ENCODE assay signal across 8 cellular contexts in genomic region chr12:114668151-114668891, GRCh38. TPM values are rescaled to one million over a fixed set of nuclear protein-coding genes. Genes with fewer than 3 reads are reported as not detected.
A peak's percentile ranks its signal among the peaks of the same experiment; 100 is the strongest.
DNase-seq lines count a peak whose midpoint lies in the region; ATAC-seq, FAIRE-seq and TF ChIP-seq lines count a peak whose summit lies in the region.

No MANE protein-coding gene starts in this region.

- H3K4me3 Mint-ChIP-seq in astrocyte (ENCODE audit: unreplicated experiment): peak overlapping the region; percentile 76

- H3K36me3 Mint-ChIP-seq in astrocyte (ENCODE audit: low read depth, unreplicated experiment): no peaks in the 10 kb centered on the region

- peak; percentile 49 to 51 for DNase-seq in activated T-cell treated with anti-CD3 and anti-CD28 coated beads, Interleukin-2, amount 50 U/mL, for 48 hours
- no peak for DNase-seq in activated T-cell treated with anti-CD3 and anti-CD28 coated beads for 4 hours
- peak; percentile 35 for DNase-seq in NCI-H187 treated with DMSO at 0.1 percent for 48 hours (lab: John Stamatoyannopoulos, UW)
- DNase-seq in astrocyte (ENCODE audit: low read depth): peak; percentile 63
- peak in 41 of 51 donors; percentile 1 to 70 (median 18) for DNase-seq in hypothalamus (lab: John Stamatoyannopoulos, UW)
- DNase-seq in sciatic nerve (ENCODE audit: low spot score): peak; percentile 86
- no peak for DNase-seq in SJCRH30

- peak overlapping the region; percentile 94 for H3K4me2 ChIP-seq in astrocyte (ENCODE audit: low read length)

- peaks cover 5% of the 10 kb centered on the region for H3K4me1 Mint-ChIP-seq in astrocyte (ENCODE audit: low read depth, unreplicated experiment)

- H3K36me3 ChIP-seq in astrocyte (ENCODE audit: insufficient read depth, low read length): no peaks in the 10 kb centered on the region
- H3K36me3 ChIP-seq in SJCRH30: no peaks in the 10 kb centered on the region

- H3K4me1 ChIP-seq in astrocyte (ENCODE audit: insufficient read depth, low read length): peaks cover 32% of the 10 kb centered on the region
- no peaks in the 10 kb centered on the region for H3K4me1 ChIP-seq in SJCRH30

- peaks cover 81% of the 10 kb centered on the region for H3K27me3 Mint-ChIP-seq in astrocyte (ENCODE audit: low read depth, unreplicated experiment)

- H3K27ac ChIP-seq in astrocyte (ENCODE audit: low read depth, low read length) (peak overlapping the region; percentile 59), SJCRH30 (no peak overlapping the region)

- H3K4me3 ChIP-seq in astrocyte (ENCODE audit: insufficient read depth, low read depth, low read length) (peak overlapping the region; percentile 50), SJCRH30 (no peak overlapping the region)

- H3K9me3 ChIP-seq in astrocyte (ENCODE audit: insufficient read depth, low read depth, low read length) (no peaks in the 10 kb centered on the region), SJCRH30 (replicated peaks) (no peaks in the 10 kb centered on the region)

- FAIRE-seq in astrocyte (lab: Jason Lieb, UNC): no peak

- H3K9me3 Mint-ChIP-seq in astrocyte (ENCODE audit: unreplicated experiment): peaks cover 9% of the 10 kb centered on the region

- H3K9ac ChIP-seq in astrocyte (ENCODE audit: low read length): peak overlapping the region; percentile 74

- intact Hi-C loops in sciatic nerve (cut with DNase I): loop anchor here (5.0 to 10.0 kb wide), 2 partner anchors 1084 to 1246 kb away; no protein-coding TSS in a partner anchor

- H4K20me1 ChIP-seq in astrocyte (ENCODE audit: insufficient read depth, low read length): peaks cover 6% of the 10 kb centered on the region

- peaks cover 22% of the 10 kb centered on the region for H3K79me2 ChIP-seq in astrocyte (ENCODE audit: insufficient read depth, low read length)

- peak overlapping the region; percentile 55 for H3K27ac Mint-ChIP-seq in astrocyte (ENCODE audit: unreplicated experiment)

- peak overlapping the region; percentile 53 for H2AFZ ChIP-seq in astrocyte (ENCODE audit: low read depth, low read length)

- H3K27me3 ChIP-seq in astrocyte (ENCODE audit: insufficient read depth, low read length): peaks cover 24% of the 10 kb centered on the region
- peaks cover 10% of the 10 kb centered on the region for H3K27me3 ChIP-seq in SJCRH30

- ATAC-seq in sciatic nerve (peak; percentile 93), HG03108 (IDR thresholded peaks at IDR 0.05; ENCODE audit: unreplicated experiment) (no peak)

- peak; percentile 18 for TF ChIP-seq CTCF in astrocyte (IDR thresholded peaks at IDR 0.05; ENCODE audit: insufficient read depth, low read depth, low read length)

RNA-seq across cellular contexts. Expression of gene TBX3, which starts 15.7 kb away (rescaled TPM):
- 1.1 and 2.0 TPM in 2 replicates for total RNA-seq in astrocyte
- 26.3 TPM for total RNA-seq in sciatic nerve
- not detected in 2 replicates for total RNA-seq in SJCRH30 (2014; rRNA removed; shearing (Covaris generic))

Comparison
In these comparisons a context has a peak if more than half of its experiments do, and no peak if none do; other contexts are left out.
1. DNase-seq: peak in activated T-cell treated with anti-CD3 and anti-CD28 coated beads, Interleukin-2, amount 50 U/mL, for 48 hours (2 of 2), NCI-H187 treated with DMSO at 0.1 percent for 48 hours (single experiment), astrocyte (single experiment), hypothalamus (41 of 51) and sciatic nerve (single experiment); none in activated T-cell treated with anti-CD3 and anti-CD28 coated beads for 4 hours (single experiment) and SJCRH30 (0 of 2).